ENCODE assay signal across 16 cellular contexts in the genomic region with DNA sequence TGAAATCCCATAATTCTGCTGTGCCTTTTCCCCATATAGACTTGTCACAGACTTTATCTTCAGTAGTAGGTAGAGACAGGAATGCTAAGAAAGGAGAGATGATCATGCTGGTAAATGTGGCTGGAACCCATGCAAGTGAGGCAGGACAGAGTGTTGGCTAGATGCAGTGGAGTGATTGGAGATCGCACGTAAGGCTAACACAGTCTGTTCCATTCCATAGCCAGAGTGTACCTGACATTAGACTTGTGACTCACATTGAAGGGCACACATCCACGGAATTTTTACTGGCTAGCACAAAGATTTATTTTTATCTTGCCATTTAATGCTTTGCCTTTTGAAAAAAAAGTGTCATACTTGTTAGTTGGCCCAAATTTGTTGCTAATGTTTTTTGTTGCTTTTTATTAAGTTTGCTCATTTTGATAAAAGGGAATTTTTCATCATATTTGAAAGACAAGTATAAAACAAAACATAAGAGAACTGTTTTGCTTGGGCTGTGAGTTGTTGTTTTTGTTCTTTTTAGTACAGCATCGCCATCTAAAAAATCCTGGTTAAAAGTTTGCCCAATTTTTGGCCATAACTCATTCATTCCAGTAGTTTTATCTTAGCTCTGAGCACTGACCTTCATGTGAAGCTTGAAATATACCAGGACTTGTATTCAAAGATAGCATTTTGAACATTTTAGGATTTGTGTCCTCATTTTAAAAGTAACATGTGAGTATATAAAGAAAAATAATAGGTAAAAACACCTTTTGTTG.
DNase-seq lines count a peak whose midpoint lies in the region; ATAC-seq, FAIRE-seq and TF ChIP-seq lines count a peak whose summit lies in the region.
"Had no signal": no experiment of that assay in that cellular context is flagged by ENCODE, and none has a peak within 500 bp of the region (broad histone marks: within the 10 kb centered on the region; RNA-seq: fewer than 3 reads in every experiment).

No MANE protein-coding gene starts in this region.

- H3K4me2 ChIP-seq in K562 (ENCODE audit: insufficient read depth, low read length), result peak overlapping the region; percentile 51

- H3K27me3 ChIP-seq in K562 (ENCODE audit: control insufficient read depth in 2 of 2, insufficient read depth in 2 of 2, low read length in 2 of 2) (no peaks in the 10 kb centered on the region), right cardiac atrium (ENCODE audit: control insufficient read depth, insufficient read depth) (no peaks in the 10 kb centered on the region), stomach (no peaks in the 10 kb centered on the region)
- H3K27me3 ChIP-seq: pancreas had no signal

- TF ChIP-seq POLR2A in H54 (IDR thresholded peaks at IDR 0.05; ENCODE audit: low read depth, low read length) (no peak), K562 (conservative IDR thresholded peaks at IDR 0.05) (no peak), stomach (IDR thresholded peaks at IDR 0.05) (no peak)

- TF ChIP-seq EP300 in K562 (IDR thresholded peaks at IDR 0.05; ENCODE audit: low read length) (no peak), stomach (IDR thresholded peaks at IDR 0.05) (peak; percentile 39)

- no peak for TF ChIP-seq RAD21 in K562 (CRISPR knock-in tag; conservative IDR thresholded peaks at IDR 0.05 in 1 of 2, IDR thresholded peaks at IDR 0.05 in 1 of 2)

- 27% methylated on average over 4 of the region's 4 CpGs for WGBS in K562 (ENCODE audit: insufficient coverage, low coverage, missing lambda C conversion rate)
- 47% methylated on average over 4 of the region's 4 CpGs for WGBS in right cardiac atrium
- WGBS in stomach, 5 donors, result 54 to 78% (median 76%) methylated on average over 4 of the region's 4 CpGs

- ATAC-seq in K562, result peak; percentile 79
- peak; percentile 94 for ATAC-seq in right cardiac atrium
- ATAC-seq in HG03354 (IDR thresholded peaks at IDR 0.05; ENCODE audit: poor library complexity, severe bottlenecking, unreplicated experiment), result no peak
- no peak for ATAC-seq in GM18907 (IDR thresholded peaks at IDR 0.05; ENCODE audit: unreplicated experiment)
- ATAC-seq in esophagus mucosa, result no peak
- ATAC-seq: activated CD4-positive, CD25-positive, alpha-beta regulatory T cell treated with anti-CD3 and anti-CD28 coated beads, Interleukin-2, amount 50 U/mL, for 24 hours; pancreas; stimulated activated naive CD8-positive, alpha-beta T cell treated with anti-CD3 and anti-CD28 coated beads, Interleukin-15, Interleukin-2, amounts not matched to agents 100 U/mL and 50 U/mL, for 24 hours had no signal

- H3K27ac ChIP-seq in K562 (ENCODE audit: extremely low read depth, low read depth, low read length) (peak overlapping the region; percentile 52), right cardiac atrium (ENCODE audit: low read length) (peak overlapping the region; percentile 3), stomach (peak overlapping the region in 2 of 5 donors; percentile 33 to 41)
- H3K27ac ChIP-seq: pancreas had no signal

- H3K9me3 ChIP-seq in K562 (replicated peaks; ENCODE audit: control insufficient read depth, insufficient read depth, low read depth, low read length) (peaks cover 4% of the 10 kb centered on the region; the same call in 1 of the 2 replicates), right cardiac atrium (ENCODE audit: control insufficient read depth, low read length) (no peaks in the 10 kb centered on the region), stomach (no peaks in the 10 kb centered on the region)
- H3K9me3 ChIP-seq: pancreas had no signal

- H3K9me1 ChIP-seq in K562 (ENCODE audit: control insufficient read depth, insufficient read depth, low read length), result no peaks in the 10 kb centered on the region

- H3K36me3 ChIP-seq in K562 (ENCODE audit: control insufficient read depth, insufficient read depth, low read length) (peaks cover 67% of the 10 kb centered on the region), stomach (no peaks in the 10 kb centered on the region)
- H3K36me3 ChIP-seq: pancreas had no signal

- TF ChIP-seq CTCF in K562 (IDR thresholded peaks at IDR 0.05 in 2 of 3, conservative IDR thresholded peaks at IDR 0.05 in 1 of 3; ENCODE audit: insufficient read depth in 2 of 3, low read depth in 1 of 3, low read length in 3 of 3), result no peak
- TF ChIP-seq CTCF in stomach (IDR thresholded peaks at IDR 0.05), result no peak

- BruUV-seq in K562 (replicated peaks; lab: Mats Ljungman, UMichigan), result no TSS peak

- peak overlapping the region; percentile 19 to 40; a peak in 2 of 4 replicates for H3K9ac ChIP-seq in K562 (ENCODE audit: insufficient read depth in 1 of 2, low read depth in 2 of 2, low read length in 2 of 2)

- CTCF ChIA-PET in K562 (lab: Yijun Ruan, JAX; ENCODE audit: low intra/inter-chr PET ratio), result no interaction called here

- intact Hi-C loops in K562 (cut with micrococcal nuclease), result no loop called here
- intact Hi-C loops in right cardiac atrium (cut with DNase I), result no loop called here
- intact Hi-C loops in stomach (cut with DNase I; ENCODE audit: low total_unique reads), result no loop called here

- H3K4me3 ChIP-seq in K562 (no peak overlapping the region), right cardiac atrium (ENCODE audit: low read length) (no peak overlapping the region), stomach (no peak overlapping the region)
- H3K4me3 ChIP-seq: pancreas had no signal

- in situ Hi-C loops in K562 (cut with MboI), result no loop called here

- DNase-seq in H54 (ENCODE audit: insufficient read length, low spot score) (no peak), K562 (ENCODE audit: extremely low read depth in 1 of 4, low spot score in 3 of 4) (peak in 3 of 4 experiments; percentile 31 to 71 (median 65)), right cardiac atrium (no peak), stomach (no peak), NCI-H510A (lab: John Stamatoyannopoulos, UW) (no peak)
- DNase-seq: activated effector memory CD4-positive, alpha-beta T cell treated with anti-CD3 and anti-CD28 coated beads, Interleukin-2, amount 50 U/mL, for 16 hours; COR-L47; hypothalamus; NCI-H1436; pancreas; SHP77; stimulated activated naive CD8-positive, alpha-beta T cell treated with anti-CD3 and anti-CD28 coated beads, Interleukin-15, Interleukin-2, amounts not matched to agents 100 U/mL and 50 U/mL, for 24 hours had no signal

- no peaks in the 10 kb centered on the region for H4K20me1 ChIP-seq in K562 (replicated peaks; ENCODE audit: control insufficient read depth, insufficient read depth, low read length)

- H2AFZ ChIP-seq in K562 (ENCODE audit: low read depth, low read length), result peak overlapping the region; percentile 27; the same call in 1 of the 2 replicates

- H3K4me1 ChIP-seq in K562 (replicated peaks in 1 of 2; ENCODE audit: control insufficient read depth in 2 of 2, insufficient read depth in 2 of 2, low read length in 2 of 2), result peaks cover 17 to 55% of the 10 kb centered on the region in 2 experiments
- H3K4me1 ChIP-seq in right cardiac atrium (ENCODE audit: control insufficient read depth, insufficient read depth, low read length), result peaks cover 2% of the 10 kb centered on the region
- peaks cover 0 to 8% (median 2%) of the 10 kb centered on the region in 4 donors for H3K4me1 ChIP-seq in stomach
- H3K4me1 ChIP-seq: pancreas had no signal

- POLR2A ChIA-PET in K562 (lab: Yijun Ruan, JAX), result interaction anchor here (0.7 to 1.5 kb wide), 5 partner anchors 10 to 31 kb away, joined by 3 to 4 read pairs (median 3); no protein-coding TSS in a partner anchor

- FAIRE-seq in H54 (lab: Jason Lieb, UNC) (peak; percentile 89), K562 (lab: Jason Lieb, UNC) (peak; percentile 51)

- peaks cover 66% of the 10 kb centered on the region for H3K79me2 ChIP-seq in K562 (ENCODE audit: control insufficient read depth, insufficient read depth, low read length)

TF ChIP-seq in K562, 482 proteins besides CTCF, POLR2A, EP300 and RAD21 (continues in another document):
- TF ChIP-seq ZKSCAN3 (CRISPR knock-in tag; IDR thresholded peaks at IDR 0.05), result no peak
- no peak for TF ChIP-seq PYGO2 (tag; IDR thresholded peaks at IDR 0.05)
- TF ChIP-seq SMAD4 (CRISPR knock-in tag; conservative IDR thresholded peaks at IDR 0.05), result 0 out of 2 replicates have a peak, but pooled peaks have one; percentile 42
- TF ChIP-seq MYC (IDR thresholded peaks at IDR 0.05; ENCODE audit: low read depth, low read length), result no peak
- TF ChIP-seq MYC (CRISPR knock-in tag; IDR thresholded peaks at IDR 0.05; ENCODE audit: borderline replicate concordance, low read depth), result no peak
- no peak for TF ChIP-seq RAD51 (IDR thresholded peaks at IDR 0.05; ENCODE audit: borderline replicate concordance, low read depth)
- 0 out of 3 replicates have a peak, but pooled peaks of 1 of the 2 experiments have one; percentile 16 for TF ChIP-seq CBX3 (IDR thresholded peaks at IDR 0.05; ENCODE audit: borderline replicate concordance in 1 of 2, low read length in 2 of 2)
- no peak for TF ChIP-seq GABPB2 (CRISPR knock-in tag; conservative IDR thresholded peaks at IDR 0.05)
- TF ChIP-seq, protein P1, sequence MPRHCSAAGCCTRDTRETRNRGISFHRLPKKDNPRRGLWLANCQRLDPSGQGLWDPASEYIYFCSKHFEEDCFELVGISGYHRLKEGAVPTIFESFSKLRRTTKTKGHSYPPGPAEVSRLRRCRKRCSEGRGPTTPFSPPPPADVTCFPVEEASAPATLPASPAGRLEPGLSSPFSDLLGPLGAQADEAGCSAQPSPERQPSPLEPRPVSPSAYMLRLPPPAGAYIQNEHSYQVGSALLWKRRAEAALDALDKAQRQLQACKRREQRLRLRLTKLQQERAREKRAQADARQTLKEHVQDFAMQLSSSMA (CRISPR knock-in tag; IDR thresholded peaks at IDR 0.05), result no peak
- no peak for TF ChIP-seq ZKSCAN8 (CRISPR knock-in tag; IDR thresholded peaks at IDR 0.05)
- no peak for TF ChIP-seq ZNF311 (CRISPR knock-in tag; IDR thresholded peaks at IDR 0.05)
- TF ChIP-seq ZBTB2 (IDR thresholded peaks at IDR 0.05), result 0 out of 2 replicates have a peak, but pooled peaks have one; percentile 26
- no peak for TF ChIP-seq SLC30A9 (CRISPR knock-in tag; IDR thresholded peaks at IDR 0.05)
- TF ChIP-seq ZNF77 (CRISPR knock-in tag; IDR thresholded peaks at IDR 0.05), result no peak
- no peak for TF ChIP-seq BRF1 (IDR thresholded peaks at IDR 0.05; ENCODE audit: borderline replicate concordance, extremely low read depth, insufficient read length)
- no peak for TF ChIP-seq KDM1A (IDR thresholded peaks at IDR 0.05)
- TF ChIP-seq STAT5B (CRISPR knock-in tag; IDR thresholded peaks at IDR 0.05), result no peak

Comparison
In these comparisons a context has a peak if more than half of its experiments do, and no peak if none do; other contexts are left out.
1. DNase-seq: peak in K562 (3 of 4); none in H54 (single experiment), right cardiac atrium (0 of 3), stomach (single experiment) and NCI-H510A (single experiment).
2. ATAC-seq: peak in K562 (single experiment) and right cardiac atrium (2 of 2); none in HG03354 (single experiment), GM18907 (single experiment) and esophagus mucosa (single experiment).